ENCODE assay signal across 1 cellular context in the genomic region with DNA sequence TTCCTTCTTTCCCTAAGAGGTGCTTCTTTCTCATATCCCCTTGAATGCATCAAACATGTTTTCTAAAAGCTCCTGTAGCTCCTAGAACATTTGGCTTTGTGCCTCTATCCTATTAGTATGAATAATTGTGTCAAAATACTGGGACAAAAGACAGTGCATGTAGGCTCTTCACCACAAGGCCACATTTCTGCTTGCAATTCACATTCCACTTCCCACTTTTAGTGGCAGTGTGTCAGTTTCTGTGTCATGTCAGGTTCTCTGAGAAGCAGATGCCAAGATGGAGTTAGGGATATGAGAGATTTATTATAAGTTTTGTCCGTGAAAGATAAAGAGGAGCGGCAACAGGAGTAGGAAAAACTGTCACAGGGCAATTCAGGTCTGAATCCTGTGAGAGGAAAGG.
TF ChIP-seq lines count a peak whose summit lies in the region.

No MANE protein-coding gene starts in this region.

TF ChIP-seq in HepG2, 621 proteins besides CTCF, POLR2A, EP300 and RAD21 (continued from another document):
- TF ChIP-seq, protein P1, sequence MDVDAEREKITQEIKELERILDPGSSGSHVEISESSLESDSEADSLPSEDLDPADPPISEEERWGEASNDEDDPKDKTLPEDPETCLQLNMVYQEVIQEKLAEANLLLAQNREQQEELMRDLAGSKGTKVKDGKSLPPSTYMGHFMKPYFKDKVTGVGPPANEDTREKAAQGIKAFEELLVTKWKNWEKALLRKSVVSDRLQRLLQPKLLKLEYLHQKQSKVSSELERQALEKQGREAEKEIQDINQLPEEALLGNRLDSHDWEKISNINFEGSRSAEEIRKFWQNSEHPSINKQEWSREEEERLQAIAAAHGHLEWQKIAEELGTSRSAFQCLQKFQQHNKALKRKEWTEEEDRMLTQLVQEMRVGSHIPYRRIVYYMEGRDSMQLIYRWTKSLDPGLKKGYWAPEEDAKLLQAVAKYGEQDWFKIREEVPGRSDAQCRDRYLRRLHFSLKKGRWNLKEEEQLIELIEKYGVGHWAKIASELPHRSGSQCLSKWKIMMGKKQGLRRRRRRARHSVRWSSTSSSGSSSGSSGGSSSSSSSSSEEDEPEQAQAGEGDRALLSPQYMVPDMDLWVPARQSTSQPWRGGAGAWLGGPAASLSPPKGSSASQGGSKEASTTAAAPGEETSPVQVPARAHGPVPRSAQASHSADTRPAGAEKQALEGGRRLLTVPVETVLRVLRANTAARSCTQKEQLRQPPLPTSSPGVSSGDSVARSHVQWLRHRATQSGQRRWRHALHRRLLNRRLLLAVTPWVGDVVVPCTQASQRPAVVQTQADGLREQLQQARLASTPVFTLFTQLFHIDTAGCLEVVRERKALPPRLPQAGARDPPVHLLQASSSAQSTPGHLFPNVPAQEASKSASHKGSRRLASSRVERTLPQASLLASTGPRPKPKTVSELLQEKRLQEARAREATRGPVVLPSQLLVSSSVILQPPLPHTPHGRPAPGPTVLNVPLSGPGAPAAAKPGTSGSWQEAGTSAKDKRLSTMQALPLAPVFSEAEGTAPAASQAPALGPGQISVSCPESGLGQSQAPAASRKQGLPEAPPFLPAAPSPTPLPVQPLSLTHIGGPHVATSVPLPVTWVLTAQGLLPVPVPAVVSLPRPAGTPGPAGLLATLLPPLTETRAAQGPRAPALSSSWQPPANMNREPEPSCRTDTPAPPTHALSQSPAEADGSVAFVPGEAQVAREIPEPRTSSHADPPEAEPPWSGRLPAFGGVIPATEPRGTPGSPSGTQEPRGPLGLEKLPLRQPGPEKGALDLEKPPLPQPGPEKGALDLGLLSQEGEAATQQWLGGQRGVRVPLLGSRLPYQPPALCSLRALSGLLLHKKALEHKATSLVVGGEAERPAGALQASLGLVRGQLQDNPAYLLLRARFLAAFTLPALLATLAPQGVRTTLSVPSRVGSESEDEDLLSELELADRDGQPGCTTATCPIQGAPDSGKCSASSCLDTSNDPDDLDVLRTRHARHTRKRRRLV (CRISPR knock-in tag; IDR thresholded peaks at IDR 0.05), result no peak
- TF ChIP-seq, protein P2, sequence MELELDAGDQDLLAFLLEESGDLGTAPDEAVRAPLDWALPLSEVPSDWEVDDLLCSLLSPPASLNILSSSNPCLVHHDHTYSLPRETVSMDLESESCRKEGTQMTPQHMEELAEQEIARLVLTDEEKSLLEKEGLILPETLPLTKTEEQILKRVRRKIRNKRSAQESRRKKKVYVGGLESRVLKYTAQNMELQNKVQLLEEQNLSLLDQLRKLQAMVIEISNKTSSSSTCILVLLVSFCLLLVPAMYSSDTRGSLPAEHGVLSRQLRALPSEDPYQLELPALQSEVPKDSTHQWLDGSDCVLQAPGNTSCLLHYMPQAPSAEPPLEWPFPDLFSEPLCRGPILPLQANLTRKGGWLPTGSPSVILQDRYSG (CRISPR knock-in tag; IDR thresholded peaks at IDR 0.05), result no peak
- TF ChIP-seq KLF13 (CRISPR knock-in tag; IDR thresholded peaks at IDR 0.05) (no peak), ZMYM2 (CRISPR knock-in tag; IDR thresholded peaks at IDR 0.05) (no peak), ZNF24 (IDR thresholded peaks at IDR 0.05) (no peak), POLR2AphosphoS2 (IDR thresholded peaks at IDR 0.05; ENCODE audit: low read depth, low read length) (no peak), SCMH1 (CRISPR knock-in tag; IDR thresholded peaks at IDR 0.05; ENCODE audit: borderline replicate concordance) (no peak), SRSF4 (IDR thresholded peaks at IDR 0.05; ENCODE audit: low read depth, low read length, poor library complexity, severe bottlenecking) (no peak), NCOA1 (CRISPR knock-in tag; IDR thresholded peaks at IDR 0.05) (no peak), NKX3-1 (CRISPR knock-in tag; IDR thresholded peaks at IDR 0.05) (no peak), TMF1 (CRISPR knock-in tag; IDR thresholded peaks at IDR 0.05; ENCODE audit: low read depth) (no peak), MBNL3 (CRISPR knock-in tag; conservative IDR thresholded peaks at IDR 0.05) (no peak), FOXO1 (CRISPR knock-in tag; IDR thresholded peaks at IDR 0.05) (no peak), SRSF1 (optimal IDR thresholded peaks at IDR 0.05; ENCODE audit: low read depth, low read length) (no peak)
- TF ChIP-seq, protein P3, sequence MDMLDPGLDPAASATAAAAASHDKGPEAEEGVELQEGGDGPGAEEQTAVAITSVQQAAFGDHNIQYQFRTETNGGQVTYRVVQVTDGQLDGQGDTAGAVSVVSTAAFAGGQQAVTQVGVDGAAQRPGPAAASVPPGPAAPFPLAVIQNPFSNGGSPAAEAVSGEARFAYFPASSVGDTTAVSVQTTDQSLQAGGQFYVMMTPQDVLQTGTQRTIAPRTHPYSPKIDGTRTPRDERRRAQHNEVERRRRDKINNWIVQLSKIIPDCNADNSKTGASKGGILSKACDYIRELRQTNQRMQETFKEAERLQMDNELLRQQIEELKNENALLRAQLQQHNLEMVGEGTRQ (IDR thresholded peaks at IDR 0.05; ENCODE audit: low read depth, low read length), result no peak
- TF ChIP-seq, protein P3 (CRISPR knock-in tag; IDR thresholded peaks at IDR 0.05; ENCODE audit: borderline replicate concordance), result no peak
- TF ChIP-seq, protein P4, sequence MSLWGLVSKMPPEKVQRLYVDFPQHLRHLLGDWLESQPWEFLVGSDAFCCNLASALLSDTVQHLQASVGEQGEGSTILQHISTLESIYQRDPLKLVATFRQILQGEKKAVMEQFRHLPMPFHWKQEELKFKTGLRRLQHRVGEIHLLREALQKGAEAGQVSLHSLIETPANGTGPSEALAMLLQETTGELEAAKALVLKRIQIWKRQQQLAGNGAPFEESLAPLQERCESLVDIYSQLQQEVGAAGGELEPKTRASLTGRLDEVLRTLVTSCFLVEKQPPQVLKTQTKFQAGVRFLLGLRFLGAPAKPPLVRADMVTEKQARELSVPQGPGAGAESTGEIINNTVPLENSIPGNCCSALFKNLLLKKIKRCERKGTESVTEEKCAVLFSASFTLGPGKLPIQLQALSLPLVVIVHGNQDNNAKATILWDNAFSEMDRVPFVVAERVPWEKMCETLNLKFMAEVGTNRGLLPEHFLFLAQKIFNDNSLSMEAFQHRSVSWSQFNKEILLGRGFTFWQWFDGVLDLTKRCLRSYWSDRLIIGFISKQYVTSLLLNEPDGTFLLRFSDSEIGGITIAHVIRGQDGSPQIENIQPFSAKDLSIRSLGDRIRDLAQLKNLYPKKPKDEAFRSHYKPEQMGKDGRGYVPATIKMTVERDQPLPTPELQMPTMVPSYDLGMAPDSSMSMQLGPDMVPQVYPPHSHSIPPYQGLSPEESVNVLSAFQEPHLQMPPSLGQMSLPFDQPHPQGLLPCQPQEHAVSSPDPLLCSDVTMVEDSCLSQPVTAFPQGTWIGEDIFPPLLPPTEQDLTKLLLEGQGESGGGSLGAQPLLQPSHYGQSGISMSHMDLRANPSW (CRISPR knock-in tag; IDR thresholded peaks at IDR 0.05; ENCODE audit: borderline replicate concordance), result no peak
